In genomic region chr1:12407050-12407961, GRCh38 we compare ENCODE assay signal across 7 cellular contexts.
DNase-seq lines count a peak whose midpoint lies in the region; ATAC-seq and TF ChIP-seq lines count a peak whose summit lies in the region.

No MANE protein-coding gene starts in this region.

- ATAC-seq in HG03354 (IDR thresholded peaks at IDR 0.05; ENCODE audit: poor library complexity, severe bottlenecking, unreplicated experiment): no peak
- ATAC-seq in GM19395 (IDR thresholded peaks at IDR 0.05; ENCODE audit: unreplicated experiment): no peak
- no peak for ATAC-seq in HG03442 (IDR thresholded peaks at IDR 0.05; ENCODE audit: unreplicated experiment)

- H3K4me1 ChIP-seq in SJSA1 (replicated peaks): peaks cover 31% of the 10 kb centered on the region
- H3K4me1 ChIP-seq in parathyroid adenoma: peaks cover 2% of the 10 kb centered on the region

- in situ Hi-C loops in GM13977 (cut with MboI; ENCODE audit: low pct_unique_long_range_greater_than_20kb, low sequenced_read_pairs, unreplicated experiment): no loop called here

- H3K36me3 ChIP-seq in SJSA1 (peaks cover 10% of the 10 kb centered on the region), parathyroid adenoma (ENCODE audit: control insufficient read depth, insufficient read depth, low read length) (no peaks in the 10 kb centered on the region)

- H3K4me3 ChIP-seq in SJSA1: no peak overlapping the region
- H3K4me3 ChIP-seq in fibroblast of mammary gland (ENCODE audit: control insufficient read depth, low read depth, low read length): no peak overlapping the region
- H3K4me3 ChIP-seq in parathyroid adenoma (ENCODE audit: low read depth, low read length): no peak overlapping the region

- TF ChIP-seq CTCF in GM13977 (IDR thresholded peaks at IDR 0.05; ENCODE audit: extremely low read depth, insufficient read depth, missing control alignments): no peak
- TF ChIP-seq CTCF in fibroblast of mammary gland (conservative IDR thresholded peaks at IDR 0.05; ENCODE audit: control insufficient read depth, insufficient read depth, low read depth, low read length): peak; percentile 56
- peak; percentile 26 for TF ChIP-seq CTCF in parathyroid adenoma (IDR thresholded peaks at IDR 0.05)

- DNase-seq in GM13977 (ENCODE audit: low spot score): peak; percentile 21
- peak; percentile 52 to 84 for DNase-seq in SJSA1 (ENCODE audit: low read depth in 1 of 2, low spot score in 2 of 2)
- peak; percentile 83 for DNase-seq in fibroblast of mammary gland (ENCODE audit: low read depth)

- H3K27me3 ChIP-seq in SJSA1 (replicated peaks) (no peaks in the 10 kb centered on the region), parathyroid adenoma (ENCODE audit: control insufficient read depth, insufficient read depth, low read length) (no peaks in the 10 kb centered on the region)

- no peak overlapping the region for H3K9ac ChIP-seq in parathyroid adenoma

- H2AFZ ChIP-seq in parathyroid adenoma: no peak overlapping the region

- H3K9me3 ChIP-seq in SJSA1 (replicated peaks): no peaks in the 10 kb centered on the region
- no peaks in the 10 kb centered on the region for H3K9me3 ChIP-seq in parathyroid adenoma (ENCODE audit: control insufficient read depth, low read length)

- peak overlapping the region; percentile 33 for H3K27ac ChIP-seq in SJSA1
- no peak overlapping the region for H3K27ac ChIP-seq in parathyroid adenoma

- H3K79me2 ChIP-seq in parathyroid adenoma: no peaks in the 10 kb centered on the region

- H3K4me2 ChIP-seq in parathyroid adenoma (ENCODE audit: low read length): no peak overlapping the region

Comparison
In these comparisons a context has a peak if more than half of its experiments do, and no peak if none do; other contexts are left out.
1. DNase-seq: peak in every context shown above with its lines; median percentile 83 in fibroblast of mammary gland; 68 in SJSA1; 21 in GM13977.